In genomic region chr10:51425431-51425830, GRCh38 we compare ENCODE assay signal across 1 cellular context.
TF ChIP-seq lines count a peak whose summit lies in the region.

No MANE protein-coding gene starts in this region.

TF ChIP-seq in GM23338, 12 proteins besides CTCF, POLR2A, EP300 and RAD21 (continued from another document):
- no peak for TF ChIP-seq ETS1 (IDR thresholded peaks at IDR 0.05)
- TF ChIP-seq NANOG (IDR thresholded peaks at IDR 0.05; ENCODE audit: borderline replicate concordance), result no peak
- TF ChIP-seq JUNB (IDR thresholded peaks at IDR 0.05; ENCODE audit: unreplicated experiment), result no peak
- no peak for TF ChIP-seq EZH2 (IDR thresholded peaks at IDR 0.05; ENCODE audit: low read depth, unreplicated experiment)
